ENCODE assay signal across 6 cellular contexts in genomic region chr1:175355414-175355813, GRCh38.
"Had no signal": no experiment of that assay in that cellular context is flagged by ENCODE, and none has a peak within 500 bp of the region (broad histone marks: within the 10 kb centered on the region; RNA-seq: fewer than 3 reads in every experiment).

No MANE protein-coding gene starts in this region.

- H3K4me2 ChIP-seq: KMS-11 had no signal

- H3K27ac ChIP-seq: HL-60, KMS-11 had no signal

- H3K4me3 ChIP-seq: K562 had no signal

- H3K9ac ChIP-seq: KMS-11 had no signal

- DNase-seq: IMR-90, KBM-7, KG1 had no signal
